1 cellular context compared by ENCODE assay signal in genomic region chr22:50236731-50237409, GRCh38.
TF ChIP-seq lines count a peak whose summit lies in the region.

No MANE protein-coding gene starts in this region.

TF ChIP-seq in endothelial cell of umbilical vein, 7 proteins besides CTCF, POLR2A, EP300 and RAD21:
- TF ChIP-seq GATA2 (IDR thresholded peaks at IDR 0.05; ENCODE audit: insufficient read depth, insufficient read length, low read depth, low read length): no peak
- TF ChIP-seq POLR2AphosphoS5 (IDR thresholded peaks at IDR 0.05; ENCODE audit: insufficient read depth, low read depth, low read length): no peak
- TF ChIP-seq FOS (IDR thresholded peaks at IDR 0.05; ENCODE audit: borderline replicate concordance, insufficient read depth, low read length): no peak
- no peak for TF ChIP-seq MYC (IDR thresholded peaks at IDR 0.05; ENCODE audit: low read depth, low read length)
- TF ChIP-seq JUN (IDR thresholded peaks at IDR 0.05; ENCODE audit: borderline replicate concordance, insufficient read depth, insufficient read length, low read depth): no peak
- TF ChIP-seq EZH2 (IDR thresholded peaks at IDR 0.05; ENCODE audit: borderline replicate concordance, low read depth, low read length, severe bottlenecking): no peak
- TF ChIP-seq, protein P1, sequence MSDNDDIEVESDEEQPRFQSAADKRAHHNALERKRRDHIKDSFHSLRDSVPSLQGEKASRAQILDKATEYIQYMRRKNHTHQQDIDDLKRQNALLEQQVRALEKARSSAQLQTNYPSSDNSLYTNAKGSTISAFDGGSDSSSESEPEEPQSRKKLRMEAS (IDR thresholded peaks at IDR 0.05; ENCODE audit: insufficient read depth, insufficient read length): no peak
